9 cellular contexts compared by ENCODE assay signal in genomic region chr12:113092478-113093408, GRCh38. TPM values are rescaled to one million over a fixed set of nuclear protein-coding genes. Genes with fewer than 3 reads are reported as not detected.
A peak's percentile ranks its signal among the peaks of the same experiment; 100 is the strongest.
DNase-seq lines count a peak whose midpoint lies in the region; ATAC-seq and TF ChIP-seq lines count a peak whose summit lies in the region.
"Had no signal": no experiment of that assay in that cellular context is flagged by ENCODE, and none has a peak within 500 bp of the region (broad histone marks: within the 10 kb centered on the region; RNA-seq: fewer than 3 reads in every experiment).

No MANE protein-coding gene starts in this region.

- no peaks in the 10 kb centered on the region for H3K36me3 ChIP-seq in GM23248 (ENCODE audit: low read depth)
- no peaks in the 10 kb centered on the region for H3K36me3 ChIP-seq in OCI-LY3 (replicated peaks; ENCODE audit: low read depth, low read length)
- no peaks in the 10 kb centered on the region for H3K36me3 ChIP-seq in vagina

- no peaks in the 10 kb centered on the region for H3K79me2 ChIP-seq in GM23248 (ENCODE audit: insufficient read depth)
- no peaks in the 10 kb centered on the region for H3K79me2 ChIP-seq in OCI-LY3 (ENCODE audit: low read length)

- no peaks in the 10 kb centered on the region for H3F3A ChIP-seq in GM23248 (ENCODE audit: insufficient read depth)

- H3K9me3 Mint-ChIP-seq in stimulated activated effector memory CD8-positive, alpha-beta T cell treated with anti-CD3 and anti-CD28 coated beads, Interleukin-12 subunit alpha, Interleukin-12 subunit beta, amount 100 ng/mL, for 72 hours = no peaks in the 10 kb centered on the region

- H3K27ac ChIP-seq in GM23248 = no peak overlapping the region
- H3K27ac ChIP-seq in OCI-LY3 (ENCODE audit: low read length) = peak overlapping the region; percentile 30; the same call in 1 of the 2 replicates
- H3K27ac ChIP-seq in vagina = no peak overlapping the region
- H3K27ac ChIP-seq: SK-N-MC had no signal

- no peak overlapping the region for H3K4me3 Mint-ChIP-seq in stimulated activated effector memory CD8-positive, alpha-beta T cell treated with anti-CD3 and anti-CD28 coated beads, Interleukin-12 subunit alpha, Interleukin-12 subunit beta, amount 100 ng/mL, for 72 hours

- intact Hi-C loops in left cardiac atrium (cut with DNase I) = no loop called here
- intact Hi-C loops in vagina (cut with DNase I) = no loop called here

- H2AFZ ChIP-seq in GM23248 (no peak overlapping the region), OCI-LY3 (ENCODE audit: low read depth, low read length) (peak overlapping the region; percentile 97)

- DNase-seq in GM23248 (peak; percentile 22), left cardiac atrium (peak; percentile 61), SHP77 (lab: John Stamatoyannopoulos, UW) (no peak), A172 (ENCODE audit: low spot score) (no peak), vagina (ENCODE audit: extremely low spot score in 2 of 2) (no peak)
- no peak for DNase-seq in stimulated activated effector memory CD8-positive, alpha-beta T cell treated with anti-CD3 and anti-CD28 coated beads, Interleukin-12 subunit alpha, Interleukin-12 subunit beta, amount 100 ng/mL, for 72 hours (ENCODE audit: low spot score in 2 of 2)

- no peak for TF ChIP-seq POLR2A in vagina (IDR thresholded peaks at IDR 0.05)

- H3K27me3 ChIP-seq in GM23248 (replicated peaks; ENCODE audit: insufficient read depth) (peaks cover 14% of the 10 kb centered on the region), OCI-LY3 (ENCODE audit: low read depth, low read length) (no peaks in the 10 kb centered on the region), vagina (no peaks in the 10 kb centered on the region)

- H3K4me2 ChIP-seq in GM23248 (ENCODE audit: unreplicated experiment) (no peak overlapping the region), OCI-LY3 (ENCODE audit: low read length) (peak overlapping the region; percentile 99)

- H3K9ac ChIP-seq in GM23248 (no peak overlapping the region), OCI-LY3 (ENCODE audit: low read length) (peak overlapping the region; percentile 81)

- 8 to 12% methylated on average over 14 to 30 of the region's 31 CpGs for WGBS in GM23248 (ENCODE audit: low coverage in 1 of 2, low lambda C conversion rate in 2 of 2, missing lambda C conversion rate in 2 of 2), 2 experiments

- peaks cover 8% of the 10 kb centered on the region for H3K36me3 Mint-ChIP-seq in stimulated activated effector memory CD8-positive, alpha-beta T cell treated with anti-CD3 and anti-CD28 coated beads, Interleukin-12 subunit alpha, Interleukin-12 subunit beta, amount 100 ng/mL, for 72 hours

- no peaks in the 10 kb centered on the region for H3K4me1 ChIP-seq in GM23248 (ENCODE audit: insufficient read depth)
- H3K4me1 ChIP-seq in OCI-LY3 (ENCODE audit: low read length) = peaks cover 35% of the 10 kb centered on the region
- no peaks in the 10 kb centered on the region for H3K4me1 ChIP-seq in vagina

- in situ Hi-C loops in GM23248 (cut with MboI) = no loop called here

- H3K4me3 ChIP-seq in GM23248 (no peak overlapping the region), OCI-LY3 (ENCODE audit: low read length) (peak overlapping the region; percentile 84), vagina (no peak overlapping the region)
- H3K4me3 ChIP-seq: SK-N-MC had no signal

- H4K20me1 ChIP-seq in GM23248 (ENCODE audit: insufficient read depth) (no peaks in the 10 kb centered on the region), OCI-LY3 (ENCODE audit: insufficient read depth, low read length) (no peaks in the 10 kb centered on the region)

- TF ChIP-seq CTCF in OCI-LY3 (IDR thresholded peaks at IDR 0.05; ENCODE audit: low read depth, low read length) (peak; percentile 84), vagina (IDR thresholded peaks at IDR 0.05) (no peak)

- no peaks in the 10 kb centered on the region for H3K9me2 ChIP-seq in GM23248 (ENCODE audit: insufficient read depth)

- peak; percentile 31 to 63 for ATAC-seq in left cardiac atrium
- ATAC-seq in stimulated activated effector memory CD8-positive, alpha-beta T cell treated with anti-CD3 and anti-CD28 coated beads, Interleukin-12 subunit alpha, Interleukin-12 subunit beta, amount 100 ng/mL, for 72 hours = no peak

- peaks cover 68% of the 10 kb centered on the region for H3K4me1 Mint-ChIP-seq in stimulated activated effector memory CD8-positive, alpha-beta T cell treated with anti-CD3 and anti-CD28 coated beads, Interleukin-12 subunit alpha, Interleukin-12 subunit beta, amount 100 ng/mL, for 72 hours

- H3K27ac Mint-ChIP-seq in stimulated activated effector memory CD8-positive, alpha-beta T cell treated with anti-CD3 and anti-CD28 coated beads, Interleukin-12 subunit alpha, Interleukin-12 subunit beta, amount 100 ng/mL, for 72 hours = peak overlapping the region; percentile 81

- H3K9me3 ChIP-seq in GM23248 (ENCODE audit: low read depth) (no peaks in the 10 kb centered on the region), OCI-LY3 (ENCODE audit: insufficient read depth, low read length) (no peaks in the 10 kb centered on the region), vagina (no peaks in the 10 kb centered on the region)

RNA-seq across cellular contexts. Expression of gene DTX1, which starts 36.2 kb away (rescaled TPM):
- not detected in 2 replicates for total RNA-seq in GM23248 (2014; rRNA removed; shearing (Covaris generic))
- not detected in 2 replicates for polyA plus RNA-seq in GM23248 (2016; fragmentation: Nextera tagmentation; extraction: Ambion mirVana)
- total RNA-seq in left cardiac atrium (1 to 10 TPM; 6.3 to 9.8 TPM), vagina (8.3 TPM)
- total RNA-seq in A172 (2014; rRNA removed; shearing (Covaris generic)) = 2.8 and 3.8 TPM in 2 replicates
- total RNA-seq: pulmonary artery endothelial cell had no signal

RNA-seq across cellular contexts. Expression of gene RASAL1, which starts 42.8 kb away (rescaled TPM):
- not detected in 2 replicates for total RNA-seq in GM23248 (2014; rRNA removed; shearing (Covaris generic))
- not detected in 2 replicates for polyA plus RNA-seq in GM23248 (2016; fragmentation: Nextera tagmentation; extraction: Ambion mirVana)
- total RNA-seq in left cardiac atrium (not detected), vagina (11.0 TPM)
- not detected in 2 replicates for total RNA-seq in A172 (2014; rRNA removed; shearing (Covaris generic))
- total RNA-seq: pulmonary artery endothelial cell had no signal

RNA-seq across cellular contexts. Expression of gene CFAP73, which starts 56.8 kb away (rescaled TPM):
- not detected in 2 replicates for total RNA-seq in GM23248 (2014; rRNA removed; shearing (Covaris generic))
- not detected in 2 replicates for polyA plus RNA-seq in GM23248 (2016; fragmentation: Nextera tagmentation; extraction: Ambion mirVana)
- total RNA-seq in left cardiac atrium (not detected), vagina (not detected)
- total RNA-seq in A172 (2014; rRNA removed; shearing (Covaris generic)) = 0.22 and 1.2 TPM in 2 replicates
- total RNA-seq: pulmonary artery endothelial cell had no signal

Comparison
In these comparisons a context has a peak if more than half of its experiments do, and no peak if none do; other contexts are left out.
1. DNase-seq: peak in GM23248 (single experiment) and left cardiac atrium (single experiment); none in stimulated activated effector memory CD8-positive, alpha-beta T cell treated with anti-CD3 and anti-CD28 coated beads, Interleukin-12 subunit alpha, Interleukin-12 subunit beta, amount 100 ng/mL, for 72 hours (0 of 2), SHP77 (0 of 2), A172 (single experiment) and vagina (0 of 2).
2. RNA of gene RASAL1, which starts 42.8 kb away (total RNA-seq): 11.0 TPM in vagina (single experiment); not detected in GM23248, not detected in left cardiac atrium and not detected in A172; every median in the first group is over 10 times any median in the second.